ENCODE assay signal across 22 cellular contexts in genomic region chr12:54021006-54021405, GRCh38. TPM values are rescaled to one million over a fixed set of nuclear protein-coding genes. Genes with fewer than 3 reads are reported as not detected.
DNase-seq lines count a peak whose midpoint lies in the region; ATAC-seq and TF ChIP-seq lines count a peak whose summit lies in the region.
"Had no signal": no experiment of that assay in that cellular context is flagged by ENCODE, and none has a peak within 500 bp of the region (broad histone marks: within the 10 kb centered on the region; RNA-seq: fewer than 3 reads in every experiment).

No MANE protein-coding gene starts in this region.

- DNase-seq in GM23338 (ENCODE audit: low spot score) (no peak), adrenal gland (no peak), mesenchymal stem cell (peak; percentile 43), medulla oblongata (ENCODE audit: extremely low spot score) (no peak), esophagus squamous epithelium (lab: John Stamatoyannopoulos, UW) (no peak), osteocyte (ENCODE audit: extremely low spot score, unreplicated experiment) (no peak)
- DNase-seq: activated CD4-positive, alpha-beta T cell treated with anti-CD3 and anti-CD28 coated beads for 36 hours; activated CD8-positive, alpha-beta memory T cell treated with anti-CD3 and anti-CD28 coated beads, Interleukin-2, amount 50 U/mL, for 4 hours; activated gamma-delta T cell treated with Interleukin-2 at 50 U/mL for 16 hours; COR-L47; NCI-H2081 treated with DMSO at 0.1 percent for 48 hours; NCI-H526; stimulated activated naive CD8-positive, alpha-beta T cell treated with anti-CD3 and anti-CD28 coated beads, Interleukin-15, Interleukin-2, amounts not matched to agents 100 U/mL and 50 U/mL, for 24 hours; T1000; uterus had no signal

- peak overlapping the region; percentile 39 for H2BK5ac ChIP-seq in mesenchymal stem cell (ENCODE audit: low read depth, low read length, poor library complexity, severe bottlenecking)

- peak overlapping the region in 1 of 2 experiments; percentile 77 for H3K14ac ChIP-seq in mesenchymal stem cell (ENCODE audit: low read length in 2 of 2)

- H3F3A ChIP-seq in GM23338 (replicated peaks; ENCODE audit: low read depth) = peaks cover 30% of the 10 kb centered on the region; the same call in 1 of the 2 replicates

- peak overlapping the region; percentile 94 for H2BK120ac ChIP-seq in mesenchymal stem cell (ENCODE audit: low read depth, low read length)

- ATAC-seq in GM23338 = no peak
- no peak for ATAC-seq in stimulated activated memory B cell treated with anti-CD40 and anti-IgM and Interleukin-4, amounts not matched to agents 10 μg/mL and 1 μg/mL and 100 μg/mL, for 72 hours
- no peak for ATAC-seq in activated T-helper 17 cell treated with anti-CD3 and anti-CD28 coated beads, Interleukin-2, amount 50 U/mL, for 72 hours (replicated peaks)
- ATAC-seq: activated CD4-positive, alpha-beta T cell treated with anti-CD3 and anti-CD28 coated beads for 36 hours; naive thymus-derived CD8-positive, alpha-beta T cell; SK-N-SH treated with all-trans-retinoic acid at 6 μM for 48 hours; stimulated activated naive CD8-positive, alpha-beta T cell treated with anti-CD3 and anti-CD28 coated beads, Interleukin-15, Interleukin-2, amounts not matched to agents 100 U/mL and 50 U/mL, for 24 hours had no signal

- H3K18ac ChIP-seq in mesenchymal stem cell (ENCODE audit: low read depth in 1 of 2, low read length in 2 of 2) = peak overlapping the region; percentile 93 to 96

- H3K27me3 Mint-ChIP-seq in GM23338 (ENCODE audit: insufficient read depth, low read depth, poor library complexity) (peaks cover 98% of the 10 kb centered on the region), osteocyte (ENCODE audit: unreplicated experiment) (peaks cover 81% of the 10 kb centered on the region)
- H3K27me3 Mint-ChIP-seq in stimulated activated memory B cell treated with anti-CD40 and anti-IgM and Interleukin-4, amounts not matched to agents 10 μg/mL and 1 μg/mL and 100 μg/mL, for 72 hours = peaks cover 74% of the 10 kb centered on the region
- peaks cover 53% of the 10 kb centered on the region for H3K27me3 Mint-ChIP-seq in activated T-helper 17 cell treated with anti-CD3 and anti-CD28 coated beads, Interleukin-2, amount 50 U/mL, for 72 hours

- H3K4me1 ChIP-seq in GM23338 (ENCODE audit: insufficient read depth) (peaks cover 49% of the 10 kb centered on the region), adrenal gland (replicated peaks in 1 of 2) (peaks cover 11 to 15% of the 10 kb centered on the region in 2 donors), mesenchymal stem cell (ENCODE audit: control insufficient read depth, insufficient read depth, low read depth, low read length) (peaks cover 30% of the 10 kb centered on the region), esophagus squamous epithelium (peaks cover 3 to 48% (median 8%) of the 10 kb centered on the region in 3 donors)
- H3K4me1 ChIP-seq: uterus had no signal

- no peaks in the 10 kb centered on the region for H3K79me2 ChIP-seq in GM23338 (replicated peaks; ENCODE audit: insufficient read depth)

- WGBS in adrenal gland, 4 donors = 49 to 87% (median 67%) methylated on average over 13 to 17 of the region's 17 CpGs
- WGBS in mesenchymal stem cell = 24% methylated on average over 17 of the region's 17 CpGs
- WGBS in esophagus squamous epithelium, 2 donors = 57 to 68% methylated on average over 8 to 9 of the region's 17 CpGs

- H2BK12ac ChIP-seq in mesenchymal stem cell (ENCODE audit: low read length in 2 of 2) = peak overlapping the region; percentile 3 to 90

- H4K20me1 ChIP-seq in GM23338 (replicated peaks; ENCODE audit: insufficient read depth) = peaks cover 43% of the 10 kb centered on the region

- H3K4me3 ChIP-seq in GM23338 (no peak overlapping the region), adrenal gland (peak overlapping the region in 1 of 4 donors; percentile 73), mesenchymal stem cell (ENCODE audit: insufficient read depth in 1 of 2, low read depth in 1 of 2, low read length in 2 of 2) (peak overlapping the region; percentile 45 to 86), esophagus squamous epithelium (no peak overlapping the region)

- H3K36me3 Mint-ChIP-seq in GM23338 (ENCODE audit: low read depth) (no peaks in the 10 kb centered on the region; the same call in 2 of the 3 replicates), osteocyte (ENCODE audit: unreplicated experiment) (no peaks in the 10 kb centered on the region)
- no peaks in the 10 kb centered on the region for H3K36me3 Mint-ChIP-seq in stimulated activated memory B cell treated with anti-CD40 and anti-IgM and Interleukin-4, amounts not matched to agents 10 μg/mL and 1 μg/mL and 100 μg/mL, for 72 hours
- H3K36me3 Mint-ChIP-seq in activated T-helper 17 cell treated with anti-CD3 and anti-CD28 coated beads, Interleukin-2, amount 50 U/mL, for 72 hours (ENCODE audit: low read depth) = no peaks in the 10 kb centered on the region
- H3K36me3 Mint-ChIP-seq: naive thymus-derived CD8-positive, alpha-beta T cell had no signal

- intact Hi-C loops in adrenal gland (cut with DNase I) = no loop called here
- intact Hi-C loops in esophagus squamous epithelium (cut with DNase I) = no loop called here

- H3K9me2 ChIP-seq in GM23338 (ENCODE audit: insufficient read depth) = no peaks in the 10 kb centered on the region

- peak overlapping the region; percentile 57 for H2AK5ac ChIP-seq in mesenchymal stem cell (ENCODE audit: low read length, severe bottlenecking)

- H4K8ac ChIP-seq in mesenchymal stem cell (ENCODE audit: low read length) = peak overlapping the region; percentile 90

- H3K36me3 ChIP-seq in GM23338 (ENCODE audit: insufficient read depth) (no peaks in the 10 kb centered on the region; the same call in 1 of the 2 replicates), adrenal gland (replicated peaks in 1 of 2) (no peaks in the 10 kb centered on the region), mesenchymal stem cell (ENCODE audit: control insufficient read depth in 1 of 2, insufficient read depth in 2 of 2, low read depth in 1 of 2, low read length in 2 of 2) (no peaks in the 10 kb centered on the region), esophagus squamous epithelium (no peaks in the 10 kb centered on the region)
- H3K36me3 ChIP-seq: uterus had no signal

- H3K4me1 Mint-ChIP-seq in GM23338 = peaks cover 27% of the 10 kb centered on the region
- H3K4me1 Mint-ChIP-seq in stimulated activated memory B cell treated with anti-CD40 and anti-IgM and Interleukin-4, amounts not matched to agents 10 μg/mL and 1 μg/mL and 100 μg/mL, for 72 hours = peaks cover 30% of the 10 kb centered on the region
- peaks cover 6% of the 10 kb centered on the region for H3K4me1 Mint-ChIP-seq in activated T-helper 17 cell treated with anti-CD3 and anti-CD28 coated beads, Interleukin-2, amount 50 U/mL, for 72 hours
- H3K4me1 Mint-ChIP-seq in osteocyte (ENCODE audit: unreplicated experiment) = peaks cover 16% of the 10 kb centered on the region

- H3K9me3 ChIP-seq in adrenal gland (replicated peaks in 1 of 3) (no peaks in the 10 kb centered on the region), mesenchymal stem cell (ENCODE audit: control insufficient read depth, low read length) (no peaks in the 10 kb centered on the region), esophagus squamous epithelium (no peaks in the 10 kb centered on the region)
- H3K9me3 ChIP-seq: uterus had no signal

- peak overlapping the region; percentile 48 for H4K91ac ChIP-seq in mesenchymal stem cell (ENCODE audit: low read length)

- H3K4me3 Mint-ChIP-seq in GM23338 (no peak overlapping the region), osteocyte (ENCODE audit: unreplicated experiment) (no peak overlapping the region)
- H3K4me3 Mint-ChIP-seq in stimulated activated memory B cell treated with anti-CD40 and anti-IgM and Interleukin-4, amounts not matched to agents 10 μg/mL and 1 μg/mL and 100 μg/mL, for 72 hours = no peak overlapping the region
- H3K4me3 Mint-ChIP-seq in activated T-helper 17 cell treated with anti-CD3 and anti-CD28 coated beads, Interleukin-2, amount 50 U/mL, for 72 hours = no peak overlapping the region
- H3K4me3 Mint-ChIP-seq: activated CD4-positive, alpha-beta T cell treated with anti-CD3 and anti-CD28 coated beads for 36 hours; naive thymus-derived CD8-positive, alpha-beta T cell had no signal

- H2BK15ac ChIP-seq in mesenchymal stem cell (ENCODE audit: low read depth, poor library complexity, severe bottlenecking) = peak overlapping the region; percentile 93

- H3K9me3 Mint-ChIP-seq in GM23338 = peaks cover 3% of the 10 kb centered on the region; the same call in 2 of the 3 replicates
- no peaks in the 10 kb centered on the region for H3K9me3 Mint-ChIP-seq in stimulated activated memory B cell treated with anti-CD40 and anti-IgM and Interleukin-4, amounts not matched to agents 10 μg/mL and 1 μg/mL and 100 μg/mL, for 72 hours
- H3K9me3 Mint-ChIP-seq in activated T-helper 17 cell treated with anti-CD3 and anti-CD28 coated beads, Interleukin-2, amount 50 U/mL, for 72 hours = no peaks in the 10 kb centered on the region
- H3K9me3 Mint-ChIP-seq in osteocyte (ENCODE audit: unreplicated experiment) = no peaks in the 10 kb centered on the region

- peak overlapping the region in 1 of 2 experiments; percentile 29 for H3K23ac ChIP-seq in mesenchymal stem cell (ENCODE audit: low read length in 2 of 2)

- no peak for TF ChIP-seq CTCF in GM23338 (conservative IDR thresholded peaks at IDR 0.05; ENCODE audit: low read depth in 2 of 2)
- TF ChIP-seq CTCF in adrenal gland (IDR thresholded peaks at IDR 0.05) = no peak
- TF ChIP-seq CTCF in esophagus squamous epithelium (IDR thresholded peaks at IDR 0.05) = no peak
- no peak for TF ChIP-seq CTCF in osteocyte (IDR thresholded peaks at IDR 0.05)

- no peak overlapping the region for H2AFZ ChIP-seq in GM23338
- H2AFZ ChIP-seq in mesenchymal stem cell (ENCODE audit: low read depth, low read length) = no peak overlapping the region

- H3K27me3 ChIP-seq in GM23338 (ENCODE audit: insufficient read depth) (peaks cover 100% of the 10 kb centered on the region), adrenal gland (no peaks in the 10 kb centered on the region), mesenchymal stem cell (ENCODE audit: control insufficient read depth in 1 of 2, insufficient read depth in 1 of 2, low read length in 2 of 2) (peaks cover 0 to 3% of the 10 kb centered on the region in 2 experiments), esophagus squamous epithelium (peaks cover 2 to 100% (median 15%) of the 10 kb centered on the region in 4 donors)

- H3K4ac ChIP-seq in mesenchymal stem cell (ENCODE audit: low read depth in 1 of 2, low read length in 2 of 2) = peak overlapping the region; percentile 71 to 94

- no peaks in the 10 kb centered on the region for H3K79me1 ChIP-seq in mesenchymal stem cell (replicated peaks; ENCODE audit: low read length, poor library complexity, severe bottlenecking)

- H3K27ac ChIP-seq in GM23338 (ENCODE audit: low read depth) = no peak overlapping the region
- peak overlapping the region in 4 of 5 donors; percentile 2 to 96 (median 60) for H3K27ac ChIP-seq in adrenal gland
- H3K27ac ChIP-seq in mesenchymal stem cell (ENCODE audit: low read length, poor library complexity, severe bottlenecking) = peak overlapping the region; percentile 93
- H3K27ac ChIP-seq in esophagus squamous epithelium = no peak overlapping the region

- peak overlapping the region; percentile 96 for H3K9ac ChIP-seq in mesenchymal stem cell (ENCODE audit: low read length)

- H3K27ac Mint-ChIP-seq in GM23338 (no peak overlapping the region), osteocyte (ENCODE audit: unreplicated experiment) (no peak overlapping the region)
- H3K27ac Mint-ChIP-seq in stimulated activated memory B cell treated with anti-CD40 and anti-IgM and Interleukin-4, amounts not matched to agents 10 μg/mL and 1 μg/mL and 100 μg/mL, for 72 hours = peak overlapping the region; percentile 46
- H3K27ac Mint-ChIP-seq in activated T-helper 17 cell treated with anti-CD3 and anti-CD28 coated beads, Interleukin-2, amount 50 U/mL, for 72 hours = no peak overlapping the region
- H3K27ac Mint-ChIP-seq: activated CD4-positive, alpha-beta T cell treated with anti-CD3 and anti-CD28 coated beads for 36 hours had no signal

- 0 out of 2 replicates have a peak overlapping the region, but pooled peaks have one; percentile 52 for H3K4me2 ChIP-seq in GM23338
- peak overlapping the region; percentile 93 for H3K4me2 ChIP-seq in mesenchymal stem cell (ENCODE audit: low read length, poor library complexity, severe bottlenecking)

- TF ChIP-seq POLR2A in adrenal gland (IDR thresholded peaks at IDR 0.05) (no peak), esophagus squamous epithelium (IDR thresholded peaks at IDR 0.05) (no peak)

RNA-seq across cellular contexts. Expression of gene HOXC6, which starts 7.2 kb away (rescaled TPM):
- total RNA-seq in GM23338 (2014; rRNA removed; shearing (Covaris generic)) = not detected in 2 replicates
- polyA plus RNA-seq in GM23338 (2016; fragmentation: Nextera tagmentation; extraction: Ambion mirVana) (not detected in 2 replicates), adrenal gland (10 to 100 TPM; 19.9 to 23.1 (median 21.2) TPM)
- total RNA-seq in adrenal gland (10 to 100 TPM in 4 of 8 donors, 1 to 10 TPM in 4; 1.5 to 20.3 (median 9.4) TPM), esophagus squamous epithelium (1 to 10 TPM in 1 of 4 donors, under 1 TPM in 2, not detected in 1; 0.21 to 1.1 (median 0.30) TPM), osteocyte (not detected in 2 replicates)
- polyA plus RNA-seq in mesenchymal stem cell (2013, experiment 1 of 2) = 49.1 TPM
- 49.1 TPM for polyA plus RNA-seq in mesenchymal stem cell (2013, experiment 2 of 2)
- total RNA-seq in activated T-helper 17 cell treated with anti-CD3 and anti-CD28 coated beads, Interleukin-2, amount 50 U/mL, for 72 hours = not detected
- total RNA-seq: activated CD4-positive, alpha-beta T cell treated with anti-CD3 and anti-CD28 coated beads for 36 hours; chondrocyte; naive thymus-derived CD8-positive, alpha-beta T cell; pulmonary artery endothelial cell had no signal
- polyA plus RNA-seq: naive thymus-derived CD8-positive, alpha-beta T cell had no signal

RNA-seq across cellular contexts. Expression of gene HOXC5, which starts 11.8 kb away (rescaled TPM):
- total RNA-seq in GM23338 (2014; rRNA removed; shearing (Covaris generic)) = not detected in 2 replicates
- not detected in 2 replicates for polyA plus RNA-seq in GM23338 (2016; fragmentation: Nextera tagmentation; extraction: Ambion mirVana)
- total RNA-seq in adrenal gland = 1 to 10 TPM in 3 of 8 donors, under 1 TPM in 5; 0.36 to 1.9 (median 0.91) TPM
- 1 to 10 TPM in 1 of 3 donors, under 1 TPM in 2; 0.48 to 1.3 (median 0.51) TPM for polyA plus RNA-seq in adrenal gland
- polyA plus RNA-seq in mesenchymal stem cell (2013, experiment 1 of 2) = 0.30 TPM
- 0.27 TPM for polyA plus RNA-seq in mesenchymal stem cell (2013, experiment 2 of 2)
- total RNA-seq in activated T-helper 17 cell treated with anti-CD3 and anti-CD28 coated beads, Interleukin-2, amount 50 U/mL, for 72 hours = not detected
- total RNA-seq in esophagus squamous epithelium = 1 to 10 TPM in 1 of 4 donors, under 1 TPM in 1, not detected in 2; 0.31 to 1.1 TPM
- total RNA-seq in osteocyte = not detected in 2 replicates
- total RNA-seq: activated CD4-positive, alpha-beta T cell treated with anti-CD3 and anti-CD28 coated beads for 36 hours; chondrocyte; naive thymus-derived CD8-positive, alpha-beta T cell; pulmonary artery endothelial cell had no signal
- polyA plus RNA-seq: aorta; naive thymus-derived CD8-positive, alpha-beta T cell had no signal

RNA-seq across cellular contexts. Expression of gene HOXC8, which starts 12.2 kb away (rescaled TPM):
- total RNA-seq in GM23338 (2014; rRNA removed; shearing (Covaris generic)) = not detected in 2 replicates
- polyA plus RNA-seq in GM23338 (2016; fragmentation: Nextera tagmentation; extraction: Ambion mirVana) (not detected in 2 replicates), adrenal gland (1 to 10 TPM; 3.3 to 7.4 (median 3.4) TPM)
- total RNA-seq in adrenal gland (1 to 10 TPM; 1.8 to 8.3 (median 4.4) TPM), esophagus squamous epithelium (under 1 TPM in 1 of 4 donors, not detected in 3; 0.70 TPM), osteocyte (not detected in 2 replicates)
- polyA plus RNA-seq in mesenchymal stem cell (2013, experiment 1 of 2) = 66.4 TPM
- 67.1 TPM for polyA plus RNA-seq in mesenchymal stem cell (2013, experiment 2 of 2)
- not detected for total RNA-seq in activated T-helper 17 cell treated with anti-CD3 and anti-CD28 coated beads, Interleukin-2, amount 50 U/mL, for 72 hours
- total RNA-seq: activated CD4-positive, alpha-beta T cell treated with anti-CD3 and anti-CD28 coated beads for 36 hours; chondrocyte; naive thymus-derived CD8-positive, alpha-beta T cell; pulmonary artery endothelial cell had no signal
- polyA plus RNA-seq: naive thymus-derived CD8-positive, alpha-beta T cell had no signal

RNA-seq across cellular contexts. Expression of gene HOXC9, which starts 21.0 kb away (rescaled TPM):
- total RNA-seq in GM23338 (2014; rRNA removed; shearing (Covaris generic)) = not detected in 2 replicates
- polyA plus RNA-seq in GM23338 (2016; fragmentation: Nextera tagmentation; extraction: Ambion mirVana) = not detected in 2 replicates
- total RNA-seq in adrenal gland = 1 to 10 TPM in 7 of 8 donors, not detected in 1; 1.2 to 5.6 (median 2.7) TPM
- polyA plus RNA-seq in adrenal gland = 10 to 100 TPM in 1 of 3 donors, 1 to 10 TPM in 2; 5.6 to 12.1 (median 7.3) TPM
- polyA plus RNA-seq in mesenchymal stem cell (2013, experiment 1 of 2) = 18.0 TPM
- 18.5 TPM for polyA plus RNA-seq in mesenchymal stem cell (2013, experiment 2 of 2)
- total RNA-seq in activated T-helper 17 cell treated with anti-CD3 and anti-CD28 coated beads, Interleukin-2, amount 50 U/mL, for 72 hours = not detected
- 1 to 10 TPM in 1 of 4 donors, not detected in 3; 1.5 TPM for total RNA-seq in esophagus squamous epithelium
- total RNA-seq in osteocyte = not detected in 2 replicates
- total RNA-seq: activated CD4-positive, alpha-beta T cell treated with anti-CD3 and anti-CD28 coated beads for 36 hours; chondrocyte; naive thymus-derived CD8-positive, alpha-beta T cell; pulmonary artery endothelial cell had no signal
- polyA plus RNA-seq: naive thymus-derived CD8-positive, alpha-beta T cell had no signal

RNA-seq across cellular contexts. Expression of gene HOXC4, which starts 32.6 kb away (rescaled TPM):
- total RNA-seq in GM23338 (2014; rRNA removed; shearing (Covaris generic)) = not detected in 2 replicates
- not detected in 2 replicates for polyA plus RNA-seq in GM23338 (2016; fragmentation: Nextera tagmentation; extraction: Ambion mirVana)
- total RNA-seq in adrenal gland = 1 to 10 TPM in 6 of 8 donors, under 1 TPM in 2; 0.78 to 7.4 (median 3.5) TPM
- 1 to 10 TPM; 2.9 to 7.3 (median 3.0) TPM for polyA plus RNA-seq in adrenal gland
- polyA plus RNA-seq in mesenchymal stem cell (2013, experiment 1 of 2) = 6.4 TPM
- polyA plus RNA-seq in mesenchymal stem cell (2013, experiment 2 of 2) = 7.0 TPM
- under 1 TPM in 1 of 2 donors, not detected in 1; 0.16 TPM for total RNA-seq in activated T-helper 17 cell treated with anti-CD3 and anti-CD28 coated beads, Interleukin-2, amount 50 U/mL, for 72 hours
- 1 to 10 TPM; 1.1 to 3.1 (median 1.3) TPM for total RNA-seq in esophagus squamous epithelium
- total RNA-seq in osteocyte = not detected in 2 replicates
- total RNA-seq: activated CD4-positive, alpha-beta T cell treated with anti-CD3 and anti-CD28 coated beads for 36 hours; chondrocyte; pulmonary artery endothelial cell had no signal

Comparison
In these comparisons a context has a peak if more than half of its experiments do, and no peak if none do; other contexts are left out.
1. H3K27ac ChIP-seq: peak in adrenal gland (4 of 5) and mesenchymal stem cell (single experiment); none in GM23338 (single experiment) and esophagus squamous epithelium (0 of 4).
2. H3K4me3 ChIP-seq: peak in mesenchymal stem cell (2 of 2); none in GM23338 (single experiment) and esophagus squamous epithelium (0 of 4).